14 cellular contexts compared by ENCODE assay signal in genomic region chr5:82817897-82818676, GRCh38.
"Had no signal": no experiment of that assay in that cellular context is flagged by ENCODE, and none has a peak within 500 bp of the region (broad histone marks: within the 10 kb centered on the region; RNA-seq: fewer than 3 reads in every experiment).

No MANE protein-coding gene starts in this region.

- H3K4me3 Mint-ChIP-seq: activated T-cell treated with anti-CD3 and anti-CD28 coated beads, Interleukin-2, amount 50 U/mL, for 72 hours; central memory CD8-positive, alpha-beta T cell; dendritic cell treated with granulocyte-macrophage colony-stimulating factor and Interleukin-4, amounts not matched to agents 40 ng/mL and 50 ng/mL, for 4 days had no signal

- H3K27me3 ChIP-seq: body of pancreas, pancreas, stomach had no signal

- DNase-seq: activated CD4-positive, alpha-beta T cell treated with anti-CD3 and anti-CD28 coated beads, Interleukin-2, amount 50 U/mL, for 4 hours; activated CD8-positive, alpha-beta memory T cell treated with anti-CD3 and anti-CD28 coated beads, Interleukin-2, amount 50 U/mL, for 4 hours; activated naive CD4-positive, alpha-beta T cell; activated T-cell treated with anti-CD3 and anti-CD28 coated beads, Interleukin-2, amount 50 U/mL, for 72 hours; amniotic stem cell; body of pancreas; hypothalamus; kidney glomerular epithelial cell; pancreas; stimulated activated CD4-positive, alpha-beta T cell treated with anti-CD3 and anti-CD28 coated beads, Interleukin-12 subunit alpha, Interleukin-12 subunit beta, amount 100 ng/mL, for 4 hours; stomach had no signal

- ATAC-seq: activated CD4-positive, CD25-positive, alpha-beta regulatory T cell treated with anti-CD3 and anti-CD28 coated beads, Interleukin-2, amount 50 U/mL, for 24 hours; body of pancreas; pancreas had no signal

- H3K27ac Mint-ChIP-seq: activated T-cell treated with anti-CD3 and anti-CD28 coated beads, Interleukin-2, amount 50 U/mL, for 72 hours; dendritic cell treated with granulocyte-macrophage colony-stimulating factor and Interleukin-4, amounts not matched to agents 40 ng/mL and 50 ng/mL, for 4 days had no signal

- H3K4me1 Mint-ChIP-seq: central memory CD8-positive, alpha-beta T cell had no signal

- H3K27ac ChIP-seq: body of pancreas, pancreas, stomach had no signal

- H3K9me3 Mint-ChIP-seq: activated T-cell treated with anti-CD3 and anti-CD28 coated beads, Interleukin-2, amount 50 U/mL, for 72 hours; dendritic cell treated with granulocyte-macrophage colony-stimulating factor and Interleukin-4, amounts not matched to agents 40 ng/mL and 50 ng/mL, for 4 days had no signal

- H3K27me3 Mint-ChIP-seq: dendritic cell treated with granulocyte-macrophage colony-stimulating factor and Interleukin-4, amounts not matched to agents 40 ng/mL and 50 ng/mL, for 4 days had no signal

- H3K4me1 ChIP-seq: body of pancreas, pancreas, stomach had no signal
